29 cellular contexts compared by ENCODE assay signal in genomic region chr1:151419819-151420218, GRCh38. TPM values are rescaled to one million over a fixed set of nuclear protein-coding genes. Genes with fewer than 3 reads are reported as not detected.
"Had no signal": no experiment of that assay in that cellular context is flagged by ENCODE, and none has a peak within 500 bp of the region (broad histone marks: within the 10 kb centered on the region; RNA-seq: fewer than 3 reads in every experiment).

No MANE protein-coding gene starts in this region.

- ATAC-seq: left colon, left lung, lower lobe of right lung, natural killer cell, sciatic nerve had no signal

- H3K9me3 ChIP-seq: left lung, lower lobe of right lung, neutrophil, right atrium auricular region, tibial nerve, uterus had no signal

- H3K9ac ChIP-seq: neural progenitor cell, parathyroid adenoma had no signal

- H3K4me3 ChIP-seq: left lung, lower lobe of right lung, neural progenitor cell, right atrium auricular region, skin epidermis, tibial nerve, uterus had no signal

- DNase-seq: hippocampal formation; immature natural killer cell; kidney; left colon; left lung; lower lobe of right lung; mesendoderm; naive B cell; natural killer cell; nephron progenitor cell; occipital lobe; stimulated activated CD4-positive, alpha-beta T cell treated with anti-CD3 and anti-CD28 coated beads, Interleukin-12 subunit alpha, Interleukin-12 subunit beta, amount 100 ng/mL, for 4 hours; stimulated activated CD4-positive, alpha-beta T cell treated with anti-CD3 and anti-CD28 coated beads, Interleukin-15, amount 100 ng/mL, for 24 hours; stimulated activated CD4-positive, alpha-beta T cell treated with anti-CD3 and anti-CD28 coated beads, Interleukin-2, amount 100 ng/mL, for 24 hours; stimulated activated CD4-positive, alpha-beta T cell treated with anti-CD3 and anti-CD28 coated beads, Interleukin-4, amount 100 ng/mL, for 1 hour; stimulated activated naive CD4-positive, alpha-beta T cell; uterus had no signal

- H3K27ac ChIP-seq: left lung, lower lobe of right lung, neural progenitor cell, neutrophil, parathyroid adenoma, right atrium auricular region, skin epidermis, tibial nerve, uterus had no signal

- H3K4me1 Mint-ChIP-seq: mesothelial cell of epicardium, natural killer cell, nephron progenitor cell, neural progenitor cell had no signal

- H3K27me3 Mint-ChIP-seq: naive B cell; stimulated activated naive CD8-positive, alpha-beta T cell treated with anti-CD3 and anti-CD28 coated beads, Interleukin-15, Interleukin-2, amounts not matched to agents 100 ng/mL and 50 ng/mL, for 24 hours; type B pancreatic cell had no signal

- H3K4me1 ChIP-seq: left lung, lower lobe of right lung, neural progenitor cell, parathyroid adenoma, uterus had no signal

- H3K79me2 ChIP-seq: parathyroid adenoma had no signal

- H3K4me2 ChIP-seq: neural progenitor cell had no signal

- H3K36me3 ChIP-seq: uterus had no signal

- H3K9me3 Mint-ChIP-seq: immature natural killer cell; mesothelial cell of epicardium; naive B cell; natural killer cell; nephron progenitor cell; neural progenitor cell; stimulated activated naive CD8-positive, alpha-beta T cell treated with anti-CD3 and anti-CD28 coated beads, Interleukin-15, Interleukin-2, amounts not matched to agents 100 ng/mL and 50 ng/mL, for 24 hours; type B pancreatic cell had no signal

- H2AFZ ChIP-seq: neural progenitor cell, parathyroid adenoma had no signal

- H3K27ac Mint-ChIP-seq: immature natural killer cell; mesothelial cell of epicardium; natural killer cell; nephron progenitor cell; neural progenitor cell; stimulated activated naive CD8-positive, alpha-beta T cell treated with anti-CD3 and anti-CD28 coated beads, Interleukin-15, Interleukin-2, amounts not matched to agents 100 ng/mL and 50 ng/mL, for 24 hours; type B pancreatic cell had no signal

- H3K27me3 ChIP-seq: left lung, neural progenitor cell, neutrophil, right atrium auricular region, tibial nerve, uterus had no signal

- H3K4me3 Mint-ChIP-seq: immature natural killer cell; mesothelial cell of epicardium; naive B cell; natural killer cell; nephron progenitor cell; neural progenitor cell; stimulated activated naive CD8-positive, alpha-beta T cell treated with anti-CD3 and anti-CD28 coated beads, Interleukin-15, Interleukin-2, amounts not matched to agents 100 ng/mL and 50 ng/mL, for 24 hours; type B pancreatic cell had no signal

- FAIRE-seq: islet of Langerhans, kidney had no signal

RNA-seq across cellular contexts. Expression of gene SELENBP1, which starts 47.3 kb away (rescaled TPM):
- total RNA-seq: mononuclear cell, natural killer cell had no signal
- polyA plus RNA-seq: immature natural killer cell had no signal
